ENCODE assay signal across 12 cellular contexts in genomic region chrX:107766470-107767140, GRCh38. TPM values are rescaled to one million over a fixed set of nuclear protein-coding genes. Genes with fewer than 3 reads are reported as not detected.
DNase-seq lines count a peak whose midpoint lies in the region; ATAC-seq and TF ChIP-seq lines count a peak whose summit lies in the region.
"Had no signal": no experiment of that assay in that cellular context is flagged by ENCODE, and none has a peak within 500 bp of the region (broad histone marks: within the 10 kb centered on the region; RNA-seq: fewer than 3 reads in every experiment).

No MANE protein-coding gene starts in this region.

- POLR2A ChIA-PET in activated CD4-positive, alpha-beta memory T cell treated with anti-CD3 and anti-CD28 coated beads for 36 hours (lab: Charles Lee), result no interaction called here

- H3K27me3 Mint-ChIP-seq in activated CD4-positive, alpha-beta memory T cell treated with anti-CD3 and anti-CD28 coated beads for 36 hours, result no peaks in the 10 kb centered on the region
- H3K27me3 Mint-ChIP-seq: activated naive CD8-positive, alpha-beta T cell had no signal

- ATAC-seq in GM21619 (IDR thresholded peaks at IDR 0.05; ENCODE audit: unreplicated experiment) (peak; percentile 66), RWPE2 (ENCODE audit: low read depth) (peak; percentile 99), Right ventricle myocardium superior (ENCODE audit: poor library complexity) (peak; percentile 90), GM19395 (IDR thresholded peaks at IDR 0.05; ENCODE audit: unreplicated experiment) (no peak)

- no peaks in the 10 kb centered on the region for H3K36me3 Mint-ChIP-seq in activated CD4-positive, alpha-beta memory T cell treated with anti-CD3 and anti-CD28 coated beads for 36 hours
- H3K36me3 Mint-ChIP-seq: activated naive CD8-positive, alpha-beta T cell had no signal

- H3K4me3 ChIP-seq in RWPE2 (ENCODE audit: severe bottlenecking) (no peak overlapping the region), stomach (no peak overlapping the region)

- no peaks in the 10 kb centered on the region for H3K9me3 Mint-ChIP-seq in activated CD4-positive, alpha-beta memory T cell treated with anti-CD3 and anti-CD28 coated beads for 36 hours

- CTCF ChIA-PET in activated CD4-positive, alpha-beta memory T cell treated with anti-CD3 and anti-CD28 coated beads for 36 hours (lab: Charles Lee), result interaction anchor here (0.9 to 1.9 kb wide), 4 partner anchors 11 to 107 kb away, joined by 3 to 5 read pairs (median 4); partner anchors contain the start of gene NCBP2L

- intact Hi-C loops in Right ventricle myocardium superior (cut with DNase I) (no loop called here), stomach (cut with DNase I; ENCODE audit: low total_unique reads) (no loop called here)
- intact Hi-C loops in activated CD4-positive, alpha-beta memory T cell treated with anti-CD3 and anti-CD28 coated beads for 36 hours (cut with micrococcal nuclease), result no loop called here

- H3K4me1 ChIP-seq in RWPE2 (ENCODE audit: insufficient read depth, poor library complexity, severe bottlenecking) (peaks cover 8% of the 10 kb centered on the region), stomach (peaks cover 0 to 24% (median 15%) of the 10 kb centered on the region in 4 donors)

- H3K27ac Mint-ChIP-seq in activated CD4-positive, alpha-beta memory T cell treated with anti-CD3 and anti-CD28 coated beads for 36 hours, result no peak overlapping the region
- H3K27ac Mint-ChIP-seq: activated naive CD8-positive, alpha-beta T cell had no signal

- 65 to 73% (median 72%) methylated on average over 8 of the region's 8 CpGs; no CpG with 5 or more reads in 1 of the 5 donors for WGBS in stomach, 5 donors

- H3K36me3 ChIP-seq in RWPE2 (ENCODE audit: low read depth) (no peaks in the 10 kb centered on the region), stomach (peaks cover 0 to 5% (median 1%) of the 10 kb centered on the region in 4 donors)
- H3K36me3 ChIP-seq: WERI-Rb-1 had no signal

- H3K4me1 Mint-ChIP-seq in activated CD4-positive, alpha-beta memory T cell treated with anti-CD3 and anti-CD28 coated beads for 36 hours (ENCODE audit: low read depth), result no peaks in the 10 kb centered on the region

- DNase-seq in RWPE2 (ENCODE audit: low spot score) (no peak), Right ventricle myocardium superior (peak; percentile 69), stomach (no peak), NOMO-1 treated with DMSO at 0.1 percent for 48 hours (lab: John Stamatoyannopoulos, UW; ENCODE audit: unreplicated experiment) (no peak), NCI-H748 treated with DMSO at 0.1 percent for 48 hours (lab: John Stamatoyannopoulos, UW) (no peak)
- no peak for DNase-seq in activated CD4-positive, alpha-beta memory T cell treated with anti-CD3 and anti-CD28 coated beads for 36 hours
- DNase-seq: NCI-H446 treated with DMSO at 0.1 percent for 48 hours, occipital lobe, WERI-Rb-1 had no signal

- no peak overlapping the region for H3K4me3 Mint-ChIP-seq in activated CD4-positive, alpha-beta memory T cell treated with anti-CD3 and anti-CD28 coated beads for 36 hours
- H3K4me3 Mint-ChIP-seq: activated naive CD8-positive, alpha-beta T cell had no signal

- TF ChIP-seq CTCF in RWPE2 (IDR thresholded peaks at IDR 0.05; ENCODE audit: poor library complexity, severe bottlenecking) (no peak), stomach (IDR thresholded peaks at IDR 0.05) (no peak)

- no peaks in the 10 kb centered on the region for H3K9me3 ChIP-seq in RWPE2 (ENCODE audit: severe bottlenecking)
- H3K9me3 ChIP-seq in stomach, result no peaks in the 10 kb centered on the region

- H3K27me3 ChIP-seq in RWPE2 (ENCODE audit: insufficient read depth, poor library complexity, severe bottlenecking) (no peaks in the 10 kb centered on the region), stomach (no peaks in the 10 kb centered on the region)

- H3K27ac ChIP-seq in RWPE2 (ENCODE audit: poor library complexity, severe bottlenecking) (no peak overlapping the region), stomach (peak overlapping the region in 3 of 5 donors; percentile 1 to 42 (median 31))
- H3K27ac ChIP-seq: WERI-Rb-1 had no signal

- no peak for TF ChIP-seq POLR2A in stomach (IDR thresholded peaks at IDR 0.05)

- TF ChIP-seq EP300 in stomach (IDR thresholded peaks at IDR 0.05), result no peak

RNA-seq across cellular contexts. Expression of gene TSC22D3, which starts 9.0 kb away (rescaled TPM):
- total RNA-seq in Right ventricle myocardium superior, result 66.4 TPM
- 100 to 1,000 TPM; 303 to 906 (median 347) TPM for total RNA-seq in stomach
- polyA plus RNA-seq in stomach, result 100 to 1,000 TPM; 198 to 358 (median 292) TPM
- 10 to 100 TPM; 26.0 to 28.2 TPM for total RNA-seq in activated CD4-positive, alpha-beta memory T cell treated with anti-CD3 and anti-CD28 coated beads for 36 hours

RNA-seq across cellular contexts. Expression of gene NCBP2L, which starts 10.9 kb away (rescaled TPM):
- total RNA-seq in Right ventricle myocardium superior (not detected), stomach (not detected)
- under 1 TPM in 2 of 3 donors, not detected in 1; 0.13 to 0.44 TPM for polyA plus RNA-seq in stomach
- not detected for total RNA-seq in activated CD4-positive, alpha-beta memory T cell treated with anti-CD3 and anti-CD28 coated beads for 36 hours
- total RNA-seq: occipital lobe had no signal

RNA-seq across cellular contexts. Expression of gene MID2, which starts 59.1 kb away (rescaled TPM):
- total RNA-seq in Right ventricle myocardium superior (6.2 TPM), stomach (100 to 1,000 TPM in 1 of 5 donors, 10 to 100 TPM in 3, under 1 TPM in 1; 0.58 to 162 (median 26.8) TPM)
- 1 to 10 TPM; 2.2 to 4.4 (median 2.3) TPM for polyA plus RNA-seq in stomach
- 1 to 10 TPM; 9.0 to 9.7 TPM for total RNA-seq in activated CD4-positive, alpha-beta memory T cell treated with anti-CD3 and anti-CD28 coated beads for 36 hours
